In genomic region chr15:52678036-52678467, GRCh38 we compare ENCODE assay signal across 8 cellular contexts.
DNase-seq lines count a peak whose midpoint lies in the region; ATAC-seq and TF ChIP-seq lines count a peak whose summit lies in the region.

No MANE protein-coding gene starts in this region.

- H3K27ac ChIP-seq in mucosa of rectum (ENCODE audit: low read depth in 2 of 2, low read length in 2 of 2), result peak overlapping the region; percentile 97 to 99

- no peaks in the 10 kb centered on the region for H3K9me3 ChIP-seq in mucosa of rectum (ENCODE audit: control insufficient read depth in 2 of 2, low read length in 2 of 2)

- H3K27me3 ChIP-seq in mucosa of rectum (ENCODE audit: control insufficient read depth in 2 of 2, insufficient read depth in 2 of 2, low read length in 2 of 2), result no peaks in the 10 kb centered on the region

- no peak for TF ChIP-seq POLR2A in erythroblast (IDR thresholded peaks at IDR 0.05; ENCODE audit: low read length)

- peak; percentile 31 for ATAC-seq in HG02759 (IDR thresholded peaks at IDR 0.05; ENCODE audit: unreplicated experiment)

- H3K4me3 ChIP-seq in mucosa of rectum (ENCODE audit: low read length in 2 of 2), result peak overlapping the region; percentile 81 to 84

- DNase-seq in NCI-H146 (lab: John Stamatoyannopoulos, UW) (peak; percentile 42), NCI-H146 treated with DMSO at 0.1 percent for 48 hours (lab: John Stamatoyannopoulos, UW; ENCODE audit: unreplicated experiment) (no peak), NCI-H748 treated with DMSO at 0.1 percent for 48 hours (lab: John Stamatoyannopoulos, UW) (peak; percentile 4), activated T-cell treated with anti-CD3 and anti-CD28 coated beads for 1 hour (ENCODE audit: low read depth) (peak; percentile 31), erythroblast (lab: John Stamatoyannopoulos, UW) (peak; percentile 73 to 75)
- peak; percentile 31 to 37 for DNase-seq in stimulated activated CD8-positive, alpha-beta memory T cell treated with anti-CD3 and anti-CD28 coated beads, Interleukin-7, amount 100 ng/mL, for 4 hours (ENCODE audit: low read depth in 2 of 2)

- H3K36me3 ChIP-seq in mucosa of rectum (ENCODE audit: control insufficient read depth in 2 of 2, insufficient read depth in 2 of 2, low read length in 2 of 2), result peaks cover 5 to 8% of the 10 kb centered on the region in 2 donors

- H3K9ac ChIP-seq in mucosa of rectum (ENCODE audit: low read depth in 1 of 2, low read length in 2 of 2), result peak overlapping the region; percentile 83 to 90

- peaks cover 18 to 29% of the 10 kb centered on the region in 2 donors for H3K4me1 ChIP-seq in mucosa of rectum (ENCODE audit: control insufficient read depth in 2 of 2, insufficient read depth in 2 of 2, low read length in 2 of 2)
